Comparison of ENCODE assay signal across 10 cellular contexts in the genomic region with DNA sequence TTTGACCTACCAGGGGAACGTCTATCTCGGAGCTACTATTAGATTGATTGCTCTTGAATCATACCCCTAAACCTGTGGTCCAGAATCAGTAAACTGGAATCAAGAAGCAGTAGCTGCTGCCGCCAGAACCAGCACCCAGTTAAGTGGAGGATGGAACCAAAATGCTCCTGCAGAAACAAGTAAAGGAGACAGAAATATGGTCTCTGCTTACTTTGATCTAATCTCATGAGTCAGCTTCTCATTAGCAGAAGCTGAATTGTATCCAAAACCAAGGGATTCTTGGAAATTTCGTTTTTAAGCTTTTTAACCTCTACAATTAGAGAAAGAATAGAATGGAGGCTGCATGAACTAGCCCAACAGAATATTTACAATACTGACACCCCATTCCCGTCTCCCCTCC. TPM values are rescaled to one million over a fixed set of nuclear protein-coding genes. Genes with fewer than 3 reads are reported as not detected.
DNase-seq lines count a peak whose midpoint lies in the region; ATAC-seq and TF ChIP-seq lines count a peak whose summit lies in the region.
"Had no signal": no experiment of that assay in that cellular context is flagged by ENCODE, and none has a peak within 500 bp of the region (broad histone marks: within the 10 kb centered on the region; RNA-seq: fewer than 3 reads in every experiment).

No MANE protein-coding gene starts in this region.

- 51 to 63% methylated on average over 5 of the region's 5 CpGs for WGBS in lower leg skin, 2 donors

- peaks cover 88% of the 10 kb centered on the region for H3K4me1 Mint-ChIP-seq in activated T-cell treated with anti-CD3 and anti-CD28 coated beads, Interleukin-2, amount 50 U/mL, for 72 hours (ENCODE audit: low read depth)
- peaks cover 81% of the 10 kb centered on the region for H3K4me1 Mint-ChIP-seq in activated CD8-positive, alpha-beta T cell treated with anti-CD3 and anti-CD28 coated beads for 36 hours (ENCODE audit: low read depth)

- H3K9me3 Mint-ChIP-seq in activated T-cell treated with anti-CD3 and anti-CD28 coated beads, Interleukin-2, amount 50 U/mL, for 72 hours, result no peaks in the 10 kb centered on the region
- no peaks in the 10 kb centered on the region for H3K9me3 Mint-ChIP-seq in activated CD8-positive, alpha-beta T cell treated with anti-CD3 and anti-CD28 coated beads for 36 hours

- H3K27ac ChIP-seq in temporal lobe (ENCODE audit: low read depth, low read length), result peak overlapping the region; percentile 58

- CTCF ChIA-PET in activated CD8-positive, alpha-beta T cell treated with anti-CD3 and anti-CD28 coated beads for 36 hours (lab: Charles Lee), result interaction anchor here (1.1 to 7.2 kb wide), 7 partner anchors 17 to 142 kb away, joined by 3 to 70 read pairs (median 7); partner anchors contain the start of genes ARID1A and PIGV

- DNase-seq in activated T-cell treated with anti-CD3 and anti-CD28 coated beads, Interleukin-2, amount 50 U/mL, for 72 hours, result no peak
- DNase-seq in activated T-cell treated with anti-CD3 and anti-CD28 coated beads for 4 hours (no peak), fibroblast of villous mesenchyme (ENCODE audit: low read depth) (peak; percentile 42), lower leg skin (ENCODE audit: low spot score in 2 of 2) (no peak)
- DNase-seq in activated CD8-positive, alpha-beta T cell treated with anti-CD3 and anti-CD28 coated beads for 36 hours, result no peak
- DNase-seq: effector CD4-positive, alpha-beta T cell; NCI-H1105 had no signal

- peak overlapping the region; percentile 48 to 75 for H3K4me3 Mint-ChIP-seq in activated T-cell treated with anti-CD3 and anti-CD28 coated beads, Interleukin-2, amount 50 U/mL, for 72 hours
- peak overlapping the region; percentile 58 for H3K4me3 Mint-ChIP-seq in activated CD8-positive, alpha-beta T cell treated with anti-CD3 and anti-CD28 coated beads for 36 hours

- POLR2A ChIA-PET in activated CD8-positive, alpha-beta T cell treated with anti-CD3 and anti-CD28 coated beads for 36 hours (lab: Charles Lee), result interaction anchor here (1.2 to 5.0 kb wide), 10 partner anchors 9 to 53 kb away, joined by 3 to 80 read pairs (median 10); partner anchors contain the start of genes ARID1A and PIGV

- no peak for TF ChIP-seq CTCF in activated CD8-positive, alpha-beta T cell treated with anti-CD3 and anti-CD28 coated beads for 36 hours (IDR thresholded peaks at IDR 0.05)
- TF ChIP-seq CTCF in fibroblast of villous mesenchyme (IDR thresholded peaks at IDR 0.05; ENCODE audit: insufficient read depth, low read depth, low read length) (no peak), lower leg skin (IDR thresholded peaks at IDR 0.05) (no peak)

- no peak for ATAC-seq in activated T-cell treated with anti-CD3 and anti-CD28 coated beads, Interleukin-2, amount 50 U/mL, for 72 hours (replicated peaks in 1 of 2)
- no peak for ATAC-seq in activated CD8-positive, alpha-beta T cell treated with anti-CD3 and anti-CD28 coated beads for 36 hours
- ATAC-seq in HG02884 (IDR thresholded peaks at IDR 0.05; ENCODE audit: unreplicated experiment) (no peak), GM18520 (IDR thresholded peaks at IDR 0.05; ENCODE audit: unreplicated experiment) (no peak)

- peak overlapping the region; percentile 36 for H3K27ac Mint-ChIP-seq in activated T-cell treated with anti-CD3 and anti-CD28 coated beads, Interleukin-2, amount 50 U/mL, for 72 hours
- H3K27ac Mint-ChIP-seq in activated CD8-positive, alpha-beta T cell treated with anti-CD3 and anti-CD28 coated beads for 36 hours, result peak overlapping the region; percentile 86

- peaks cover 7 to 39% of the 10 kb centered on the region in 2 donors for H3K36me3 Mint-ChIP-seq in activated T-cell treated with anti-CD3 and anti-CD28 coated beads, Interleukin-2, amount 50 U/mL, for 72 hours (ENCODE audit: insufficient read depth in 2 of 2)
- peaks cover 74% of the 10 kb centered on the region for H3K36me3 Mint-ChIP-seq in activated CD8-positive, alpha-beta T cell treated with anti-CD3 and anti-CD28 coated beads for 36 hours (ENCODE audit: low read depth)

- no peaks in the 10 kb centered on the region for H3K27me3 Mint-ChIP-seq in activated T-cell treated with anti-CD3 and anti-CD28 coated beads, Interleukin-2, amount 50 U/mL, for 72 hours (ENCODE audit: low read depth)
- no peaks in the 10 kb centered on the region for H3K27me3 Mint-ChIP-seq in activated CD8-positive, alpha-beta T cell treated with anti-CD3 and anti-CD28 coated beads for 36 hours

- H3K4me3 ChIP-seq in fibroblast of villous mesenchyme (ENCODE audit: low read depth, low read length) (no peak overlapping the region), lower leg skin (ENCODE audit: low read depth, poor library complexity, severe bottlenecking) (no peak overlapping the region)

- intact Hi-C loops in activated CD8-positive, alpha-beta T cell treated with anti-CD3 and anti-CD28 coated beads for 36 hours (cut with micrococcal nuclease), result loop anchor here (2.0 kb wide), 2 partner anchors 42 kb away; partner anchors contain the start of gene PIGV
- intact Hi-C loops in lower leg skin (cut with DNase I; ENCODE audit: low total_unique reads), result no loop called here

- no peak for TF ChIP-seq POLR2A in lower leg skin (IDR thresholded peaks at IDR 0.05)

RNA-seq across cellular contexts. Expression of gene PIGV, which starts 42.6 kb away (rescaled TPM):
- total RNA-seq in activated T-cell treated with anti-CD3 and anti-CD28 coated beads, Interleukin-2, amount 50 U/mL, for 72 hours, result 10 to 100 TPM; 19.4 to 20.0 TPM
- 10 to 100 TPM; 21.2 to 23.9 TPM for total RNA-seq in activated CD8-positive, alpha-beta T cell treated with anti-CD3 and anti-CD28 coated beads for 36 hours
- total RNA-seq in fibroblast of villous mesenchyme (10.3 and 16.8 TPM in 2 replicates), temporal lobe (4.9 TPM), lower leg skin (10 to 100 TPM; 18.2 to 39.3 (median 27.1) TPM)

RNA-seq across cellular contexts. Expression of gene ARID1A, which starts 49.4 kb away (rescaled TPM):
- 10 to 100 TPM; 95.1 to 97.3 TPM for total RNA-seq in activated T-cell treated with anti-CD3 and anti-CD28 coated beads, Interleukin-2, amount 50 U/mL, for 72 hours
- 10 to 100 TPM; 82.4 to 84.9 TPM for total RNA-seq in activated CD8-positive, alpha-beta T cell treated with anti-CD3 and anti-CD28 coated beads for 36 hours
- 24.8 and 31.1 TPM in 2 replicates for total RNA-seq in fibroblast of villous mesenchyme
- 45.0 TPM for total RNA-seq in temporal lobe
- total RNA-seq in lower leg skin, result 10 to 100 TPM; 53.3 to 77.2 (median 54.9) TPM
